In the genomic region with DNA sequence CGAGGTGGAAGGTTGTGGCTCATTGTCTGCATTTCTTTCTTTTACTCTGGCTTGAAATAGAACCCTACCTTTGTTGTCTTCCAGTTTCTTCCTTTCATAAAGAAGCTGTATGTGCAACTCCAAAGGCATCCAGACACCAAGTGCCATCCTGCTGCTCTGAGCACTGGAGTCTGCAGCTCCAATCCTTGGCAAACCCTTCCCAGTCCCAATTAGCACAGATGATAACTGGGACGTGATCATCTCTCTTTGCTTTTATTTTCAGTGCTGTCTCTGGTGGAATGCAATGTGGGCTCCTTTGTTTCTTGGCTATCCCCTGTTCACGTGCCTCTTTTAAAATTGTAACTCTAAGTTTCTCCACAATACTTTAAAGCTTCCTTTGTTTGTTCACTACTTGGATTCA, we compare ENCODE assay signal across 1 cellular context.
TF ChIP-seq lines count a peak whose summit lies in the region.

No MANE protein-coding gene starts in this region.

TF ChIP-seq in K562, 482 proteins besides CTCF, POLR2A, EP300 and RAD21 (continued from another document):
- TF ChIP-seq, protein P1, sequence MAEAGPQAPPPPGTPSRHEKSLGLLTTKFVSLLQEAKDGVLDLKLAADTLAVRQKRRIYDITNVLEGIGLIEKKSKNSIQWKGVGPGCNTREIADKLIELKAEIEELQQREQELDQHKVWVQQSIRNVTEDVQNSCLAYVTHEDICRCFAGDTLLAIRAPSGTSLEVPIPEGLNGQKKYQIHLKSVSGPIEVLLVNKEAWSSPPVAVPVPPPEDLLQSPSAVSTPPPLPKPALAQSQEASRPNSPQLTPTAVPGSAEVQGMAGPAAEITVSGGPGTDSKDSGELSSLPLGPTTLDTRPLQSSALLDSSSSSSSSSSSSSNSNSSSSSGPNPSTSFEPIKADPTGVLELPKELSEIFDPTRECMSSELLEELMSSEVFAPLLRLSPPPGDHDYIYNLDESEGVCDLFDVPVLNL (CRISPR knock-in tag; IDR thresholded peaks at IDR 0.05; ENCODE audit: low read depth), result no peak
- no peak for TF ChIP-seq MED1 (CRISPR knock-in tag; IDR thresholded peaks at IDR 0.05; ENCODE audit: borderline replicate concordance)
- TF ChIP-seq, protein P2, sequence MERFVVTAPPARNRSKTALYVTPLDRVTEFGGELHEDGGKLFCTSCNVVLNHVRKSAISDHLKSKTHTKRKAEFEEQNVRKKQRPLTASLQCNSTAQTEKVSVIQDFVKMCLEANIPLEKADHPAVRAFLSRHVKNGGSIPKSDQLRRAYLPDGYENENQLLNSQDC (CRISPR knock-in tag; IDR thresholded peaks at IDR 0.05), result no peak
